11 cellular contexts compared by ENCODE assay signal in genomic region chr6:127691147-127691546, GRCh38.
"Had no signal": no experiment of that assay in that cellular context is flagged by ENCODE, and none has a peak within 500 bp of the region (broad histone marks: within the 10 kb centered on the region; RNA-seq: fewer than 3 reads in every experiment).

No MANE protein-coding gene starts in this region.

- H3K27ac ChIP-seq: GM23248 had no signal

- H3K27ac Mint-ChIP-seq: GM23338, H9, HFFc6 had no signal

- ATAC-seq: GM23338, HCT116 had no signal

- H2AFZ ChIP-seq: GM23248, GM23338 had no signal

- H3K9me3 Mint-ChIP-seq: HFFc6 had no signal

- DNase-seq: GM23248, GOT3, H7, H9, HCEC 1CT, HFFc6 had no signal

- H3K9me3 ChIP-seq: HAP-1 had no signal

- H3K4me1 ChIP-seq: HAP-1 had no signal

- H3K4me3 ChIP-seq: GM23248, GM23338, HAP-1 had no signal

- H3K36me3 ChIP-seq: HAP-1 had no signal

- H3K4me2 ChIP-seq: GM23338 had no signal

- FAIRE-seq: H1, H54 had no signal

- H3K4me3 Mint-ChIP-seq: GM23338, H9, HFFc6 had no signal

- H3K9ac ChIP-seq: GM23248 had no signal
